In genomic region chr10:17062493-17063487, GRCh38 we compare ENCODE assay signal across 9 cellular contexts.
DNase-seq lines count a peak whose midpoint lies in the region; ATAC-seq and TF ChIP-seq lines count a peak whose summit lies in the region.
"Had no signal": no experiment of that assay in that cellular context is flagged by ENCODE, and none has a peak within 500 bp of the region (broad histone marks: within the 10 kb centered on the region; RNA-seq: fewer than 3 reads in every experiment).

No MANE protein-coding gene starts in this region.

- peak overlapping the region; percentile 39 for H3K4me2 ChIP-seq in mesenchymal stem cell (ENCODE audit: low read length, poor library complexity, severe bottlenecking)

- H2BK120ac ChIP-seq in mesenchymal stem cell (ENCODE audit: low read depth, low read length), result peak overlapping the region; percentile 7

- peak overlapping the region; percentile 46 for H2AK5ac ChIP-seq in mesenchymal stem cell (ENCODE audit: low read length, severe bottlenecking)

- peak overlapping the region; percentile 82 for H2BK5ac ChIP-seq in mesenchymal stem cell (ENCODE audit: low read depth, low read length, poor library complexity, severe bottlenecking)

- H3K4me3 ChIP-seq in mesenchymal stem cell (ENCODE audit: insufficient read depth in 1 of 2, low read depth in 1 of 2, low read length in 2 of 2) (peak overlapping the region in 1 of 2 experiments; percentile 65), vagina (no peak overlapping the region)

- POLR2A ChIA-PET in activated CD4-positive, alpha-beta T cell treated with anti-CD3 and anti-CD28 coated beads for 36 hours (lab: Charles Lee), result no interaction called here

- no peak overlapping the region for H2BK15ac ChIP-seq in mesenchymal stem cell (ENCODE audit: low read depth, poor library complexity, severe bottlenecking)

- H3K27ac Mint-ChIP-seq in activated CD4-positive, alpha-beta T cell treated with anti-CD3 and anti-CD28 coated beads for 36 hours, result peak overlapping the region; percentile 17
- peak overlapping the region; percentile 30 for H3K27ac Mint-ChIP-seq in dendritic cell treated with granulocyte-macrophage colony-stimulating factor and Interleukin-4, amounts not matched to agents 40 ng/mL and 50 ng/mL, for 4 days
- H3K27ac Mint-ChIP-seq: B cell had no signal

- H3K4me3 Mint-ChIP-seq in activated CD4-positive, alpha-beta T cell treated with anti-CD3 and anti-CD28 coated beads for 36 hours, result no peak overlapping the region
- H3K4me3 Mint-ChIP-seq in dendritic cell treated with granulocyte-macrophage colony-stimulating factor and Interleukin-4, amounts not matched to agents 40 ng/mL and 50 ng/mL, for 4 days, result no peak overlapping the region
- H3K4me3 Mint-ChIP-seq in activated T-cell treated with anti-CD3 and anti-CD28 coated beads, Interleukin-2, amount 50 U/mL, for 4 hours, result no peak overlapping the region
- H3K4me3 Mint-ChIP-seq: B cell had no signal

- 7% methylated on average over 9 of the region's 9 CpGs for WGBS in mesenchymal stem cell

- H3K23ac ChIP-seq in mesenchymal stem cell (ENCODE audit: low read length in 2 of 2), result no peak overlapping the region

- peak overlapping the region; percentile 20 for H4K91ac ChIP-seq in mesenchymal stem cell (ENCODE audit: low read length)

- TF ChIP-seq CTCF in vagina (IDR thresholded peaks at IDR 0.05), result no peak

- H2AFZ ChIP-seq in mesenchymal stem cell (ENCODE audit: low read depth, low read length), result no peak overlapping the region

- TF ChIP-seq POLR2A in vagina (IDR thresholded peaks at IDR 0.05), result no peak

- H3K9me3 ChIP-seq in mesenchymal stem cell (ENCODE audit: control insufficient read depth, low read length) (no peaks in the 10 kb centered on the region), vagina (no peaks in the 10 kb centered on the region)

- peaks cover 2% of the 10 kb centered on the region for H3K79me1 ChIP-seq in mesenchymal stem cell (replicated peaks; ENCODE audit: low read length, poor library complexity, severe bottlenecking)

- H4K8ac ChIP-seq in mesenchymal stem cell (ENCODE audit: low read length), result peak overlapping the region; percentile 33

- CTCF ChIA-PET in activated CD4-positive, alpha-beta T cell treated with anti-CD3 and anti-CD28 coated beads for 36 hours (lab: Charles Lee), result interaction anchor here (1.0 kb wide), 2 partner anchors 8 to 33 kb away, joined by 3 to 4 read pairs; no protein-coding TSS in a partner anchor

- H3K4me1 ChIP-seq in mesenchymal stem cell (ENCODE audit: control insufficient read depth, insufficient read depth, low read depth, low read length) (peaks cover 7% of the 10 kb centered on the region), vagina (peaks cover 37% of the 10 kb centered on the region)

- peak overlapping the region; percentile 37 to 84 for H3K18ac ChIP-seq in mesenchymal stem cell (ENCODE audit: low read depth in 1 of 2, low read length in 2 of 2)

- peaks cover 0 to 3% of the 10 kb centered on the region in 2 experiments for H3K36me3 ChIP-seq in mesenchymal stem cell (ENCODE audit: control insufficient read depth in 1 of 2, insufficient read depth in 2 of 2, low read depth in 1 of 2, low read length in 2 of 2)
- H3K36me3 ChIP-seq in vagina, result no peaks in the 10 kb centered on the region

- no peaks in the 10 kb centered on the region for H3K36me3 Mint-ChIP-seq in activated CD4-positive, alpha-beta T cell treated with anti-CD3 and anti-CD28 coated beads for 36 hours (ENCODE audit: low read depth)
- no peaks in the 10 kb centered on the region for H3K36me3 Mint-ChIP-seq in dendritic cell treated with granulocyte-macrophage colony-stimulating factor and Interleukin-4, amounts not matched to agents 40 ng/mL and 50 ng/mL, for 4 days (ENCODE audit: low read depth)
- peaks cover 19% of the 10 kb centered on the region for H3K36me3 Mint-ChIP-seq in activated T-cell treated with anti-CD3 and anti-CD28 coated beads, Interleukin-2, amount 50 U/mL, for 4 hours (ENCODE audit: insufficient read depth)

- H3K27me3 ChIP-seq in mesenchymal stem cell (ENCODE audit: control insufficient read depth in 1 of 2, insufficient read depth in 1 of 2, low read length in 2 of 2) (no peaks in the 10 kb centered on the region), vagina (no peaks in the 10 kb centered on the region)

- peak overlapping the region in 1 of 2 experiments; percentile 17 for H3K4ac ChIP-seq in mesenchymal stem cell (ENCODE audit: low read depth in 1 of 2, low read length in 2 of 2)

- no peak for DNase-seq in activated CD4-positive, alpha-beta T cell treated with anti-CD3 and anti-CD28 coated beads for 36 hours
- no peak for DNase-seq in activated CD4-positive, alpha-beta T cell treated with anti-CD3 and anti-CD28 coated beads for 1 hour
- peak; percentile 95 for DNase-seq in mesenchymal stem cell
- no peak for DNase-seq in vagina (ENCODE audit: extremely low spot score in 2 of 2)
- no peak for DNase-seq in cerebellum (ENCODE audit: low spot score)
- no peak for DNase-seq in activated T-cell treated with anti-CD3 and anti-CD28 coated beads, Interleukin-2, amount 50 U/mL, for 4 hours

- ATAC-seq in activated CD4-positive, alpha-beta T cell treated with anti-CD3 and anti-CD28 coated beads for 36 hours, result peak; percentile 26
- ATAC-seq in HG03457 (IDR thresholded peaks at IDR 0.05; ENCODE audit: unreplicated experiment), result no peak
- no peak for ATAC-seq in activated T-cell treated with anti-CD3 and anti-CD28 coated beads, Interleukin-2, amount 50 U/mL, for 4 hours

- intact Hi-C loops in activated CD4-positive, alpha-beta T cell treated with anti-CD3 and anti-CD28 coated beads for 36 hours (cut with DNase I, micrococcal nuclease), result loop anchor here in 1 of 2 experiments (1.0 kb wide), 1 partner anchor 37 kb away; no protein-coding TSS in a partner anchor
- intact Hi-C loops in dendritic cell treated with granulocyte-macrophage colony-stimulating factor and Interleukin-4, amounts not matched to agents 40 ng/mL and 50 ng/mL, for 4 days (cut with micrococcal nuclease), result no loop called here
- intact Hi-C loops in vagina (cut with DNase I), result no loop called here

- no peaks in the 10 kb centered on the region for H3K27me3 Mint-ChIP-seq in activated CD4-positive, alpha-beta T cell treated with anti-CD3 and anti-CD28 coated beads for 36 hours
- no peaks in the 10 kb centered on the region for H3K27me3 Mint-ChIP-seq in dendritic cell treated with granulocyte-macrophage colony-stimulating factor and Interleukin-4, amounts not matched to agents 40 ng/mL and 50 ng/mL, for 4 days
- no peaks in the 10 kb centered on the region for H3K27me3 Mint-ChIP-seq in activated T-cell treated with anti-CD3 and anti-CD28 coated beads, Interleukin-2, amount 50 U/mL, for 4 hours (ENCODE audit: low read depth)
- H3K27me3 Mint-ChIP-seq: B cell had no signal

- no peak overlapping the region for H3K14ac ChIP-seq in mesenchymal stem cell (ENCODE audit: low read length in 2 of 2)

- H2BK12ac ChIP-seq in mesenchymal stem cell (ENCODE audit: low read length in 2 of 2), result peak overlapping the region; percentile 15 to 87

- H3K4me1 Mint-ChIP-seq in activated CD4-positive, alpha-beta T cell treated with anti-CD3 and anti-CD28 coated beads for 36 hours, result peaks cover 46% of the 10 kb centered on the region
- peaks cover 5% of the 10 kb centered on the region for H3K4me1 Mint-ChIP-seq in dendritic cell treated with granulocyte-macrophage colony-stimulating factor and Interleukin-4, amounts not matched to agents 40 ng/mL and 50 ng/mL, for 4 days (ENCODE audit: low read depth)
- H3K4me1 Mint-ChIP-seq in activated T-cell treated with anti-CD3 and anti-CD28 coated beads, Interleukin-2, amount 50 U/mL, for 4 hours (ENCODE audit: low read depth), result peaks cover 33% of the 10 kb centered on the region

- H3K9ac ChIP-seq in mesenchymal stem cell (ENCODE audit: low read length), result peak overlapping the region; percentile 94

- peak overlapping the region; percentile 93 for H3K27ac ChIP-seq in mesenchymal stem cell (ENCODE audit: low read length, poor library complexity, severe bottlenecking)
- H3K27ac ChIP-seq in vagina, result peak overlapping the region; percentile 73

- no peaks in the 10 kb centered on the region for H3K9me3 Mint-ChIP-seq in activated CD4-positive, alpha-beta T cell treated with anti-CD3 and anti-CD28 coated beads for 36 hours (ENCODE audit: low read depth)
- H3K9me3 Mint-ChIP-seq in dendritic cell treated with granulocyte-macrophage colony-stimulating factor and Interleukin-4, amounts not matched to agents 40 ng/mL and 50 ng/mL, for 4 days, result no peaks in the 10 kb centered on the region
- no peaks in the 10 kb centered on the region for H3K9me3 Mint-ChIP-seq in activated T-cell treated with anti-CD3 and anti-CD28 coated beads, Interleukin-2, amount 50 U/mL, for 4 hours
